In the genomic region with DNA sequence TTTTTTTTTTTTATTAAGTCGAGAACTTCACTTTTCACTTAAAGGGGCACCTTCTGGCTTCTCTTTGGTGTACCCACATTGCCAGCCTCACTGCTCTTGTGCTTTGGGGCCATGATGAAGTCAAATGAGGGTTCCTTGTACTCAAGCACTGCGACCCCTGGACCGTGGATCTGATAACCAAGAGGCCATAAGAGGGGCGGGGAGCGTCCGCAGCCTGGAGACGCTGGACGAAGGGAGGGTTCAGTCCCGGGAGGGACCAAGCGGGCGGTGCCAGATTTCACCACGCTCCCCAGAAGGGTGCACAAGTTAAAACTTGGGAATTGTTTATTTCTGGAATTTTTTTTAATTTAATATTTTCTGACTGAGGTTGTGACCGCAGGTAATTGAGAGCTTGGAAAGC, we compare ENCODE assay signal across 38 cellular contexts. TPM values are rescaled to one million over a fixed set of nuclear protein-coding genes. Genes with fewer than 3 reads are reported as not detected.
"Had no signal": no experiment of that assay in that cellular context is flagged by ENCODE, and none has a peak within 500 bp of the region (broad histone marks: within the 10 kb centered on the region; RNA-seq: fewer than 3 reads in every experiment).

No MANE protein-coding gene starts in this region.

- H3K4me3 ChIP-seq: MG63 had no signal

- H3K36me3 ChIP-seq: MG63 had no signal

- DNase-seq: Karpas-422, Kasumi-1, MG63, MM.1S, MV-4-11, NCI-H1048, NCI-H1092, NCI-H1092 treated with DMSO at 0.1 percent for 48 hours, NCI-H1105, NCI-H1105 treated with DMSO at 0.1 percent for 48 hours, NCI-H1417, NCI-H1417 treated with DMSO at 0.1 percent for 48 hours, NCI-H1436, NCI-H1436 treated with DMSO at 0.1 percent for 48 hours, NCI-H146, NCI-H1694, NCI-H1694 treated with DMSO at 0.1 percent for 48 hours, NCI-H187, NCI-H187 treated with DMSO at 0.1 percent for 48 hours, NCI-H1930, NCI-H2029, NCI-H2029 treated with DMSO at 0.1 percent for 48 hours, NCI-H2081, NCI-H2081 treated with DMSO at 0.1 percent for 48 hours, NCI-H2107, NCI-H2171, NCI-H2171 treated with DMSO at 0.1 percent for 48 hours, NCI-H2227 treated with DMSO at 0.1 percent for 48 hours, NCI-H226, NCI-H345, NCI-H446, NCI-H446 treated with DMSO at 0.1 percent for 48 hours, NCI-H510A had no signal

- H3K27ac ChIP-seq: KMS-11 had no signal

- H3K27me3 ChIP-seq: MG63 had no signal

- H3K9me3 ChIP-seq: MG63 had no signal

RNA-seq across cellular contexts. Expression of a gene that starts 53.3 kb away (rescaled TPM):
- total RNA-seq: LHCN-M2, M059J, MCF 10A, NCI-H460 had no signal
